Comparison of ENCODE assay signal across 37 cellular contexts in genomic region chr4:8836664-8837171, GRCh38. TPM values are rescaled to one million over a fixed set of nuclear protein-coding genes. Genes with fewer than 3 reads are reported as not detected.
DNase-seq lines count a peak whose midpoint lies in the region; ATAC-seq, FAIRE-seq and TF ChIP-seq lines count a peak whose summit lies in the region.
"Had no signal": no experiment of that assay in that cellular context is flagged by ENCODE, and none has a peak within 500 bp of the region (broad histone marks: within the 10 kb centered on the region; RNA-seq: fewer than 3 reads in every experiment).

No MANE protein-coding gene starts in this region.

- H3K9me3 ChIP-seq in Peyer's patch (no peaks in the 10 kb centered on the region), left lung (no peaks in the 10 kb centered on the region)
- H3K9me3 ChIP-seq: BLaER1, MG63, right atrium auricular region, spleen had no signal

- intact Hi-C loops in left lung (cut with DNase I) = no loop called here
- intact Hi-C loops in MCF 10A (cut with micrococcal nuclease) = no loop called here

- no peak overlapping the region for H3K27ac Mint-ChIP-seq in MCF 10A (ENCODE audit: low read depth, unreplicated experiment)
- H3K27ac Mint-ChIP-seq: activated CD4-positive, alpha-beta T cell treated with anti-CD3 and anti-CD28 coated beads for 36 hours; activated CD8-positive, alpha-beta T cell treated with anti-CD3 and anti-CD28 coated beads for 36 hours; activated naive CD8-positive, alpha-beta T cell treated with anti-CD3 and anti-CD28 coated beads for 36 hours; GM23338; stimulated activated naive CD8-positive, alpha-beta T cell treated with anti-CD3 and anti-CD28 coated beads, Interleukin-15, amount 100 ng/mL, for 72 hours; T-helper 17 cell had no signal

- no peaks in the 10 kb centered on the region for H3K4me1 Mint-ChIP-seq in MCF 10A (ENCODE audit: insufficient read depth, unreplicated experiment)
- H3K4me1 Mint-ChIP-seq: activated CD4-positive, alpha-beta T cell treated with anti-CD3 and anti-CD28 coated beads for 36 hours; activated naive CD8-positive, alpha-beta T cell treated with anti-CD3 and anti-CD28 coated beads for 36 hours; immature natural killer cell; stimulated activated naive CD8-positive, alpha-beta T cell treated with anti-CD3 and anti-CD28 coated beads, Interleukin-15, amount 100 ng/mL, for 72 hours; T-helper 17 cell had no signal

- TF ChIP-seq CTCF in Peyer's patch (IDR thresholded peaks at IDR 0.05) (no peak), left lung (IDR thresholded peaks at IDR 0.05) (no peak), MCF 10A (IDR thresholded peaks at IDR 0.05; ENCODE audit: unreplicated experiment) (no peak)

- DNase-seq in GM12892 (ENCODE audit: insufficient read length) (peak; percentile 1), Peyer's patch (peak in 2 of 3 donors; percentile 18 to 33), left lung (peak; percentile 16 to 59), DMS53 (lab: John Stamatoyannopoulos, UW) (no peak), HuH-7.5 (ENCODE audit: low spot score) (no peak), MCF 10A (ENCODE audit: unreplicated experiment) (no peak), NCI-H69 (lab: John Stamatoyannopoulos, UW) (no peak)
- peak; percentile 8 for DNase-seq in stimulated activated CD8-positive, alpha-beta memory T cell treated with anti-CD3 and anti-CD28 coated beads, Interleukin-4, amount 100 ng/mL, for 48 hours
- DNase-seq: activated CD4-positive, alpha-beta T cell treated with anti-CD3 and anti-CD28 coated beads for 36 hours; activated CD8-positive, alpha-beta T cell treated with anti-CD3 and anti-CD28 coated beads for 36 hours; activated naive CD8-positive, alpha-beta T cell treated with anti-CD3 and anti-CD28 coated beads for 36 hours; effector CD8-positive, alpha-beta T cell; immature natural killer cell; KG1; mesenchymal stem cell; MG63; NCI-H1105; NCI-H187 treated with DMSO at 0.1 percent for 48 hours; NCI-H2171 treated with DMSO at 0.1 percent for 48 hours; NCI-H510A treated with DMSO at 0.1 percent for 48 hours; stimulated activated CD4-positive, alpha-beta T cell treated with anti-CD3 and anti-CD28 coated beads, Interleukin-2, amount 100 ng/mL, for 24 hours had no signal

- no peak for FAIRE-seq in GM12892 (lab: Jason Lieb, UNC)
- FAIRE-seq: bronchial epithelial cell, colon, G401.6 had no signal

- CTCF ChIA-PET in MCF 10A (lab: Yijun Ruan, JAX) = no interaction called here

- no peaks in the 10 kb centered on the region for H3K36me3 Mint-ChIP-seq in MCF 10A (ENCODE audit: insufficient read depth, unreplicated experiment)
- H3K36me3 Mint-ChIP-seq: activated naive CD8-positive, alpha-beta T cell treated with anti-CD3 and anti-CD28 coated beads for 36 hours; immature natural killer cell had no signal

- H3K27me3 ChIP-seq in Peyer's patch = no peaks in the 10 kb centered on the region
- H3K27me3 ChIP-seq in left lung = peaks cover 0 to 58% of the 10 kb centered on the region in 2 donors
- H3K27me3 ChIP-seq: BLaER1, MG63, right atrium auricular region, tibial nerve had no signal

- H3K4me3 Mint-ChIP-seq in MCF 10A (ENCODE audit: unreplicated experiment) = no peak overlapping the region
- H3K4me3 Mint-ChIP-seq: activated CD4-positive, alpha-beta T cell treated with anti-CD3 and anti-CD28 coated beads for 36 hours; activated CD8-positive, alpha-beta T cell treated with anti-CD3 and anti-CD28 coated beads for 36 hours; activated naive CD8-positive, alpha-beta T cell treated with anti-CD3 and anti-CD28 coated beads for 36 hours; GM23338; immature natural killer cell; neural crest cell; stimulated activated naive CD8-positive, alpha-beta T cell treated with anti-CD3 and anti-CD28 coated beads, Interleukin-15, amount 100 ng/mL, for 72 hours; T-helper 17 cell had no signal

- no peaks in the 10 kb centered on the region for H3K9me3 Mint-ChIP-seq in MCF 10A (ENCODE audit: unreplicated experiment)
- H3K9me3 Mint-ChIP-seq: activated CD8-positive, alpha-beta T cell treated with anti-CD3 and anti-CD28 coated beads for 36 hours; activated naive CD8-positive, alpha-beta T cell treated with anti-CD3 and anti-CD28 coated beads for 36 hours; GM23338; immature natural killer cell; neural crest cell; stimulated activated naive CD8-positive, alpha-beta T cell treated with anti-CD3 and anti-CD28 coated beads, Interleukin-15, amount 100 ng/mL, for 72 hours had no signal

- H3K4me1 ChIP-seq in Peyer's patch (no peaks in the 10 kb centered on the region), left lung (no peaks in the 10 kb centered on the region)
- H3K4me1 ChIP-seq: right atrium auricular region, spleen, tibial nerve had no signal

- H3K27ac ChIP-seq in Peyer's patch (no peak overlapping the region), left lung (no peak overlapping the region)
- H3K27ac ChIP-seq: BLaER1, epithelial cell of prostate, right atrium auricular region, spleen, tibial nerve had no signal

- H3K4me3 ChIP-seq in Peyer's patch = no peak overlapping the region
- H3K4me3 ChIP-seq in left lung = no peak overlapping the region
- H3K4me3 ChIP-seq: BLaER1, GM23338, MG63, right atrium auricular region, spleen, tibial nerve had no signal

- H3K36me3 ChIP-seq in Peyer's patch (no peaks in the 10 kb centered on the region), left lung (no peaks in the 10 kb centered on the region)
- H3K36me3 ChIP-seq: BLaER1, MG63, right atrium auricular region, spleen, tibial nerve had no signal

- H3K27me3 Mint-ChIP-seq in MCF 10A (ENCODE audit: insufficient read depth, unreplicated experiment) = no peaks in the 10 kb centered on the region
- H3K27me3 Mint-ChIP-seq: activated CD4-positive, alpha-beta T cell treated with anti-CD3 and anti-CD28 coated beads for 36 hours; activated CD8-positive, alpha-beta T cell treated with anti-CD3 and anti-CD28 coated beads for 36 hours; stimulated activated naive CD8-positive, alpha-beta T cell treated with anti-CD3 and anti-CD28 coated beads, Interleukin-15, amount 100 ng/mL, for 72 hours; T-helper 17 cell had no signal

- BruUV-seq in MCF 10A (replicated peaks; lab: Mats Ljungman, UMichigan) = no TSS peak

- TF ChIP-seq POLR2A in GM12892 (IDR thresholded peaks at IDR 0.05; ENCODE audit: low read depth, low read length) = no peak
- no peak for TF ChIP-seq POLR2A in Peyer's patch (IDR thresholded peaks at IDR 0.05)

- ATAC-seq in left lung = no peak
- ATAC-seq: activated CD4-positive, alpha-beta T cell treated with anti-CD3 and anti-CD28 coated beads for 36 hours; activated CD8-positive, alpha-beta T cell treated with anti-CD3 and anti-CD28 coated beads for 36 hours; left lobe of liver; SK-N-SH treated with all-trans-retinoic acid at 6 μM for 48 hours; stimulated activated naive CD8-positive, alpha-beta T cell treated with anti-CD3 and anti-CD28 coated beads, Interleukin-15, amount 100 ng/mL, for 72 hours; T-helper 17 cell had no signal

- POLR2A ChIA-PET in MCF 10A (lab: Yijun Ruan, JAX) = no interaction called here

RNA-seq across cellular contexts. Expression of gene HMX1, which starts 34.9 kb away (rescaled TPM):
- polyA plus RNA-seq in GM12892 (2012; ENCODE audit: missing spikeins) = not detected
- total RNA-seq in Peyer's patch (not detected), left lung (not detected), MCF 10A (2022) (not detected in 2 replicates)
- total RNA-seq: activated CD4-positive, alpha-beta T cell treated with anti-CD3 and anti-CD28 coated beads for 36 hours; activated CD8-positive, alpha-beta T cell treated with anti-CD3 and anti-CD28 coated beads for 36 hours; activated naive CD8-positive, alpha-beta T cell treated with anti-CD3 and anti-CD28 coated beads for 36 hours; aorta; bronchial epithelial cell; HT1080; left lobe of liver; right atrium auricular region; spleen; T-helper 17 cell had no signal
- polyA plus RNA-seq: aorta, GM23338, immature natural killer cell, spleen had no signal

Comparison
In these comparisons a context has a peak if more than half of its experiments do, and no peak if none do; other contexts are left out.
1. DNase-seq: peak in GM12892 (single experiment), Peyer's patch (2 of 3), left lung (2 of 2) and stimulated activated CD8-positive, alpha-beta memory T cell treated with anti-CD3 and anti-CD28 coated beads, Interleukin-4, amount 100 ng/mL, for 48 hours (single experiment); none in DMS53 (single experiment), HuH-7.5 (single experiment), MCF 10A (single experiment) and NCI-H69 (single experiment).